13 cellular contexts compared by ENCODE assay signal in the genomic region with DNA sequence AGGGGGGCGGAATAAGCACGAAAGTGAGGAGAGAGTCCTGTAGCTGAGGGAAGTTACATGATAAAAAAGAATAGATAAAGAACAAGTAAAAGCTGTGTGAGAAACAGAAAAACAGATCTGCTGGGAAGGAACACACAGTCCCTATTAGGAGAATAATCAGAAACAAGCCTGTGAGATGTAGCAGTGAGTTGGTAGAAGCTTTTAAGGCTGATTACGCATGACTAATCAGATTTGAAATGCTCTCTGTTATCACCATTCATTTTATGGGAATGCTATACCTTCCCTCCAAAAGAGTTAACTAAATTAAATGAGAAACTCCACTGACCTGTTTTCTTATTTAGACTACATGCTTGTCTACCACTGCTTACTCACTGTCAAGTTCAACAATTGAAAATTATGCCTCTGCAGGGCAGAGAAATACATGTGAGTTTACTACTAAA. TPM values are rescaled to one million over a fixed set of nuclear protein-coding genes. Genes with fewer than 3 reads are reported as not detected.
A peak's percentile ranks its signal among the peaks of the same experiment; 100 is the strongest.
DNase-seq lines count a peak whose midpoint lies in the region; TF ChIP-seq lines count a peak whose summit lies in the region.
"Had no signal": no experiment of that assay in that cellular context is flagged by ENCODE, and none has a peak within 500 bp of the region (broad histone marks: within the 10 kb centered on the region; RNA-seq: fewer than 3 reads in every experiment).

No MANE protein-coding gene starts in this region.

- H3K27me3 Mint-ChIP-seq in CD4-positive, alpha-beta memory T cell, result no peaks in the 10 kb centered on the region
- no peaks in the 10 kb centered on the region for H3K27me3 Mint-ChIP-seq in nephron (ENCODE audit: low read depth)
- H3K27me3 Mint-ChIP-seq: activated CD8-positive, alpha-beta T cell treated with anti-CD3 and anti-CD28 coated beads for 36 hours; stimulated activated naive CD8-positive, alpha-beta T cell treated with anti-CD3 and anti-CD28 coated beads, Interleukin-15, Interleukin-2, amounts not matched to agents 100 ng/mL and 50 ng/mL, for 24 hours had no signal

- peak overlapping the region in 4 of 8 donors; percentile 0 to 42 (median 13) for H3K4me3 Mint-ChIP-seq in CD4-positive, alpha-beta memory T cell
- no peak overlapping the region for H3K4me3 Mint-ChIP-seq in nephron
- H3K4me3 Mint-ChIP-seq: activated CD8-positive, alpha-beta T cell treated with anti-CD3 and anti-CD28 coated beads for 36 hours had no signal

- H3K4me1 Mint-ChIP-seq in CD4-positive, alpha-beta memory T cell, result peaks cover 62 to 89% (median 78%) of the 10 kb centered on the region in 4 donors
- peaks cover 44% of the 10 kb centered on the region for H3K4me1 Mint-ChIP-seq in nephron

- intact Hi-C loops in CD4-positive, alpha-beta memory T cell (cut with micrococcal nuclease), result no loop called here

- peaks cover 81% of the 10 kb centered on the region for H3K4me1 ChIP-seq in CD4-positive, alpha-beta memory T cell (ENCODE audit: insufficient read depth, low read length)

- no peak overlapping the region for H3K4me3 ChIP-seq in CD4-positive, alpha-beta memory T cell (ENCODE audit: low read length in 2 of 2)
- H3K4me3 ChIP-seq: BLaER1 treated with 17β-estradiol and CSF1 and Interleukin-3, amounts not matched to agents 10 nM and 100 nM had no signal

- POLR2A ChIA-PET in CD4-positive, alpha-beta memory T cell (lab: Charles Lee; ENCODE audit: partially characterized antibody), result interaction anchor here (0.6 kb wide), 1 partner anchor 25 kb away, joined by 3 read pairs; no protein-coding TSS in a partner anchor

- H3K27ac Mint-ChIP-seq in CD4-positive, alpha-beta memory T cell, result peak overlapping the region in 4 of 7 donors; percentile 4 to 18 (median 10)
- H3K27ac Mint-ChIP-seq in nephron, result peak overlapping the region in 2 of 3 experiments; percentile 1 to 5
- H3K27ac Mint-ChIP-seq: activated CD8-positive, alpha-beta T cell treated with anti-CD3 and anti-CD28 coated beads for 36 hours had no signal

- CTCF ChIA-PET in CD4-positive, alpha-beta memory T cell (lab: Charles Lee; ENCODE audit: partially characterized antibody), result no interaction called here

- no peak for TF ChIP-seq CTCF in nephron (IDR thresholded peaks at IDR 0.05; ENCODE audit: unreplicated experiment in 3 of 3)

- no peaks in the 10 kb centered on the region for H3K9me3 ChIP-seq in CD4-positive, alpha-beta memory T cell (ENCODE audit: control insufficient read depth in 1 of 2, low read length in 2 of 2)

- H3K27me3 ChIP-seq in CD4-positive, alpha-beta memory T cell (ENCODE audit: insufficient read depth, low read length), result no peaks in the 10 kb centered on the region
- H3K27me3 ChIP-seq: BLaER1 treated with 17β-estradiol and CSF1 and Interleukin-3, amounts not matched to agents 10 nM and 100 nM had no signal

- no peaks in the 10 kb centered on the region for H3K36me3 ChIP-seq in CD4-positive, alpha-beta memory T cell (ENCODE audit: insufficient read depth, low read length)

- no peak for DNase-seq in CD4-positive, alpha-beta memory T cell
- peak; percentile 57 for DNase-seq in RPMI7951 (ENCODE audit: low read depth)
- no peak for DNase-seq in epithelial cell of prostate (ENCODE audit: low read depth, low spot score)
- no peak for DNase-seq in DMS 273 (lab: John Stamatoyannopoulos, UW; ENCODE audit: unreplicated experiment)
- DNase-seq in stimulated activated CD4-positive, alpha-beta T cell treated with anti-CD3 and anti-CD28 coated beads, Interleukin-12 subunit alpha, Interleukin-12 subunit beta, amount 100 ng/mL, for 4 hours, result no peak
- DNase-seq in CD1c-positive myeloid dendritic cell (ENCODE audit: extremely low spot score), result no peak
- no peak for DNase-seq in activated CD8-positive, alpha-beta memory T cell treated with anti-CD3 and anti-CD28 coated beads, Interleukin-2, amount 50 U/mL, for 4 hours
- DNase-seq: activated CD8-positive, alpha-beta T cell treated with anti-CD3 and anti-CD28 coated beads for 36 hours; kidney glomerular epithelial cell; NCI-H2029 had no signal

- no peaks in the 10 kb centered on the region for H3K9me3 Mint-ChIP-seq in CD4-positive, alpha-beta memory T cell
- no peaks in the 10 kb centered on the region for H3K9me3 Mint-ChIP-seq in nephron
- H3K9me3 Mint-ChIP-seq: activated CD8-positive, alpha-beta T cell treated with anti-CD3 and anti-CD28 coated beads for 36 hours; stimulated activated naive CD8-positive, alpha-beta T cell treated with anti-CD3 and anti-CD28 coated beads, Interleukin-15, Interleukin-2, amounts not matched to agents 100 ng/mL and 50 ng/mL, for 24 hours had no signal

- no peaks in the 10 kb centered on the region for H3K36me3 Mint-ChIP-seq in CD4-positive, alpha-beta memory T cell
- H3K36me3 Mint-ChIP-seq in nephron (ENCODE audit: low read depth), result no peaks in the 10 kb centered on the region

- no peak overlapping the region for H3K27ac ChIP-seq in CD4-positive, alpha-beta memory T cell (ENCODE audit: low read depth, low read length)
- peak overlapping the region; percentile 81 for H3K27ac ChIP-seq in epithelial cell of prostate
- H3K27ac ChIP-seq: BLaER1 treated with 17β-estradiol and CSF1 and Interleukin-3, amounts not matched to agents 10 nM and 100 nM had no signal

RNA-seq across cellular contexts. Expression of a gene that starts 15.8 kb away (rescaled TPM):
- total RNA-seq in CD4-positive, alpha-beta memory T cell, result 10 to 100 TPM; 61.7 to 69.3 TPM
- 10 to 100 TPM; 22.3 to 44.2 TPM for polyA plus RNA-seq in CD4-positive, alpha-beta memory T cell
- total RNA-seq in RPMI7951 (2014; rRNA removed; shearing (Covaris generic)), result 18.1 and 27.0 TPM in 2 replicates

RNA-seq across cellular contexts. Expression of a gene that starts 56.3 kb away (rescaled TPM):
- 100 to 1,000 TPM; 103 to 112 TPM for total RNA-seq in CD4-positive, alpha-beta memory T cell
- 100 to 1,000 TPM; 249 to 289 TPM for polyA plus RNA-seq in CD4-positive, alpha-beta memory T cell
- total RNA-seq in RPMI7951 (2014; rRNA removed; shearing (Covaris generic)), result 60.0 and 63.2 TPM in 2 replicates
